In genomic region chr5:177507165-177507564, GRCh38 we compare ENCODE assay signal across 9 cellular contexts. TPM values are rescaled to one million over a fixed set of nuclear protein-coding genes. Genes with fewer than 3 reads are reported as not detected.
DNase-seq lines count a peak whose midpoint lies in the region; ATAC-seq and TF ChIP-seq lines count a peak whose summit lies in the region.
"Had no signal": no experiment of that assay in that cellular context is flagged by ENCODE, and none has a peak within 500 bp of the region (broad histone marks: within the 10 kb centered on the region; RNA-seq: fewer than 3 reads in every experiment).

No MANE protein-coding gene starts in this region.

- no peak overlapping the region for H3K27ac Mint-ChIP-seq in chondrocyte (ENCODE audit: unreplicated experiment)

- no peaks in the 10 kb centered on the region for H3K4me1 ChIP-seq in psoas muscle

- H3K27ac ChIP-seq in psoas muscle = no peak overlapping the region

- no peaks in the 10 kb centered on the region for H3K27me3 ChIP-seq in psoas muscle (ENCODE audit: insufficient read depth in 3 of 3, low read length in 2 of 3)

- no peaks in the 10 kb centered on the region for H3K27me3 Mint-ChIP-seq in chondrocyte (ENCODE audit: low read depth)

- TF ChIP-seq CTCF in chondrocyte (IDR thresholded peaks at IDR 0.05) (peak; percentile 62), psoas muscle (IDR thresholded peaks at IDR 0.05) (peak; percentile 5)

- no peak overlapping the region for H3K4me3 Mint-ChIP-seq in chondrocyte (ENCODE audit: unreplicated experiment)
- H3K4me3 Mint-ChIP-seq: brain had no signal

- no peaks in the 10 kb centered on the region for H3K4me1 Mint-ChIP-seq in chondrocyte (ENCODE audit: low read depth)

- no peak overlapping the region for H3K4me3 ChIP-seq in psoas muscle

- DNase-seq in NCI-H82 (lab: John Stamatoyannopoulos, UW) = peak; percentile 26
- no peak for DNase-seq in NCI-H82 treated with DMSO at 0.1 percent for 48 hours (lab: John Stamatoyannopoulos, UW; ENCODE audit: unreplicated experiment)
- DNase-seq in NAMALWA (ENCODE audit: low spot score) = peak; percentile 70
- DNase-seq in chondrocyte (ENCODE audit: low spot score) = no peak
- DNase-seq in psoas muscle = no peak
- no peak for DNase-seq in EL

- no peaks in the 10 kb centered on the region for H3K9me3 ChIP-seq in psoas muscle

- intact Hi-C loops in psoas muscle (cut with DNase I) = no loop called here

- WGBS in psoas muscle, 3 donors = 86 to 89% (median 88%) methylated on average over 9 of the region's 9 CpGs

- peaks cover 0 to 31% of the 10 kb centered on the region in 2 donors for H3K36me3 ChIP-seq in psoas muscle (ENCODE audit: insufficient read depth in 1 of 2, low read depth in 1 of 2)

- H3K36me3 Mint-ChIP-seq in chondrocyte (ENCODE audit: low read depth) = peaks cover 16% of the 10 kb centered on the region

- H3K9me3 Mint-ChIP-seq in chondrocyte (ENCODE audit: low read depth) = no peaks in the 10 kb centered on the region

- ATAC-seq in psoas muscle (no peak), HG02610 (IDR thresholded peaks at IDR 0.05; ENCODE audit: unreplicated experiment) (no peak), HG02759 (IDR thresholded peaks at IDR 0.05; ENCODE audit: unreplicated experiment) (no peak)

RNA-seq across cellular contexts. Expression of gene DOK3, which starts 2.5 kb away (rescaled TPM):
- total RNA-seq in chondrocyte (4.7 to 7.7 TPM (median 7.5 TPM) in 3 replicates), psoas muscle (1 to 10 TPM; 2.4 to 5.4 (median 3.1) TPM)
- polyA plus RNA-seq in psoas muscle = 1 to 10 TPM in 2 of 3 donors, under 1 TPM in 1; 0.44 to 5.0 (median 3.8) TPM

RNA-seq across cellular contexts. Expression of gene DDX41, which starts 9.6 kb away (rescaled TPM):
- total RNA-seq in chondrocyte = 77.2 to 79.0 TPM (median 78.6 TPM) in 3 replicates
- 10 to 100 TPM; 37.2 to 41.0 (median 40.2) TPM for total RNA-seq in psoas muscle
- 10 to 100 TPM; 45.6 to 71.6 (median 57.3) TPM for polyA plus RNA-seq in psoas muscle

RNA-seq across cellular contexts. Expression of gene PDLIM7, which starts 9.8 kb away (rescaled TPM):
- total RNA-seq in chondrocyte (563 to 633 TPM (median 613 TPM) in 3 replicates), psoas muscle (100 to 1,000 TPM; 134 to 221 (median 161) TPM)
- 100 to 1,000 TPM; 174 to 254 (median 221) TPM for polyA plus RNA-seq in psoas muscle

RNA-seq across cellular contexts. Expression of gene DBN1, which starts 33.7 kb away (rescaled TPM):
- total RNA-seq in chondrocyte (207 to 277 TPM (median 274 TPM) in 3 replicates), psoas muscle (10 to 100 TPM; 17.7 to 28.4 (median 24.3) TPM)
- 10 to 100 TPM in 2 of 3 donors, 1 to 10 TPM in 1; 8.1 to 20.8 (median 20.1) TPM for polyA plus RNA-seq in psoas muscle

RNA-seq across cellular contexts. Expression of gene FAM193B, which starts 47.2 kb away (rescaled TPM):
- total RNA-seq in chondrocyte (75.2 to 85.9 TPM (median 79.1 TPM) in 3 replicates), psoas muscle (10 to 100 TPM; 27.2 to 36.7 (median 30.3) TPM)
- polyA plus RNA-seq in psoas muscle = 10 to 100 TPM; 26.9 to 31.2 (median 27.0) TPM

Comparison
In these comparisons a context has a peak if more than half of its experiments do, and no peak if none do; other contexts are left out.
1. DNase-seq: peak in NCI-H82 (single experiment) and NAMALWA (single experiment); none in NCI-H82 treated with DMSO at 0.1 percent for 48 hours (single experiment), chondrocyte (single experiment), psoas muscle (0 of 2) and EL (single experiment).